11 cellular contexts compared by ENCODE assay signal in the genomic region with DNA sequence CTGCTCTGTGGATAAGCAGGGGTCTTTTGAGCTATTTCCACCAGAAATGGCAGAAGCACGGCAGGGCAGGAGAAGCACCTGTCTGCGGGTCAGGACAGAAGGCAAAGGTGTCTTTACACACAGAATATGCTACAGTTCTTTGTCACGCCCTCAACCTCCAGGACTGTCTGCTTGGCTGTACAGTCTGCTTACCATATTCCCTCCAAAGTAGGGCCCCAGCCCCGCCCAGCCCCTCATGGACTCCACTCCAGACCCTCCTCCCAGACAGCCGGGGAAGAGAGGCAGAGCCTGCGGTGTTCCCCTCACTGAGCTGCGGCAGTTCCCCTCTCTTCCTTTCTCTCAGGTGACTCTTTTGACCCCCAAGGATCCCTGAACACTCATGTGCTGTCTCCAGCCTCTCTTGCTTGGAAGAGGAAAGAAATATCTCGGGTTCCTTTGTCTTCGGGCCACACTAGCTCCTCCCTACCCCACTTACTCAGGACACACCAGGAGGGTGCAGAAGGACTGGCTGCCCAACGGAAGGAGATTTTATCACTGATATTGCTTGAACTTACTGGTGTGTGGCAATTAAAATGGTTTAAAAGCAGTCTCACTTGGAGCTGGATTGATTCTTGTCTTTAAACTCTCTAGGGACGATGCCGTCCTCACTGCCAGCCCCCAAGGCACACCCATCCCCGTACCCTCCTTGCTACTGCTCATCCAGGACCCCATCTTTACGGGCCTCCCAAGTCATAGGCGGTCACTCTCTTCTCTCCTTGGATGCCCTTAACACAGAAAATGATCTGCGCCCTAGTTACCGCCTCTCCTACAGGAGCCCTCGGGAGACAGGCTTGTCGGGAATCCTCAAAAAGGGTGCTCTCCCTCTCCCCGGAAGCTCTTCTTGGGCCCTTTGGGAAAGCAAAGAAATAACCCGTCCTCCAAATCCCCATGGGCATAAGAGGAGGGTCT.
DNase-seq lines count a peak whose midpoint lies in the region; ATAC-seq and TF ChIP-seq lines count a peak whose summit lies in the region.
"Had no signal": no experiment of that assay in that cellular context is flagged by ENCODE, and none has a peak within 500 bp of the region (broad histone marks: within the 10 kb centered on the region; RNA-seq: fewer than 3 reads in every experiment).

No MANE protein-coding gene starts in this region.

- H3K4me3 ChIP-seq in mucosa of descending colon (no peak overlapping the region), transverse colon (no peak overlapping the region)

- H3K27me3 ChIP-seq in transverse colon: no peaks in the 10 kb centered on the region
- H3K27me3 ChIP-seq: brain microvascular endothelial cell had no signal

- no peaks in the 10 kb centered on the region for H3K9me3 Mint-ChIP-seq in activated naive CD4-positive, alpha-beta T cell treated with anti-CD3 and anti-CD28 coated beads, Interleukin-2, amount 10 ng/mL, durations not matched to agents 7 days and 5 days
- no peaks in the 10 kb centered on the region for H3K9me3 Mint-ChIP-seq in activated naive CD4-positive, alpha-beta T cell treated with anti-CD3 and anti-CD28 coated beads, Interleukin-2, amount 50 U/mL, for 72 hours
- H3K9me3 Mint-ChIP-seq in activated naive CD8-positive, alpha-beta T cell treated with anti-CD3 and anti-CD28 coated beads for 36 hours: no peaks in the 10 kb centered on the region
- H3K9me3 Mint-ChIP-seq: HFFc6 had no signal

- H3K27me3 Mint-ChIP-seq in activated naive CD4-positive, alpha-beta T cell treated with anti-CD3 and anti-CD28 coated beads, Interleukin-2, amount 10 ng/mL, durations not matched to agents 7 days and 5 days: no peaks in the 10 kb centered on the region
- no peaks in the 10 kb centered on the region for H3K27me3 Mint-ChIP-seq in activated naive CD8-positive, alpha-beta T cell treated with anti-CD3 and anti-CD28 coated beads for 36 hours

- no peak for DNase-seq in activated naive CD4-positive, alpha-beta T cell treated with anti-CD3 and anti-CD28 coated beads, Interleukin-2, amount 10 ng/mL, durations not matched to agents 7 days and 5 days
- no peak for DNase-seq in activated naive CD4-positive, alpha-beta T cell treated with anti-CD3 and anti-CD28 coated beads, Interleukin-2, amount 50 U/mL, for 72 hours (ENCODE audit: low spot score in 2 of 2)
- no peak for DNase-seq in activated naive CD8-positive, alpha-beta T cell treated with anti-CD3 and anti-CD28 coated beads for 36 hours
- DNase-seq in mucosa of descending colon: peak in 1 of 3 donors; percentile 64
- no peak for DNase-seq in transverse colon
- no peak for DNase-seq in stimulated activated CD4-positive, alpha-beta T cell treated with anti-CD3 and anti-CD28 coated beads, Interleukin-1b, Interleukin-23, amount 100 ng/mL, for 48 hours
- DNase-seq in GM13977 (ENCODE audit: low spot score): no peak
- DNase-seq: brain microvascular endothelial cell, HFFc6, occipital lobe had no signal

- H3K9me3 ChIP-seq in mucosa of descending colon (no peaks in the 10 kb centered on the region), transverse colon (no peaks in the 10 kb centered on the region)

- CTCF ChIA-PET in activated naive CD4-positive, alpha-beta T cell treated with anti-CD3 and anti-CD28 coated beads, Interleukin-2, amount 10 ng/mL, durations not matched to agents 7 days and 5 days (lab: Charles Lee): interaction anchor here (1.5 kb wide), 1 partner anchor 53 kb away, joined by 4 read pairs; no protein-coding TSS in a partner anchor

- intact Hi-C loops in mucosa of descending colon (cut with DNase I, micrococcal nuclease): no loop called here
- intact Hi-C loops in transverse colon (cut with DNase I; ENCODE audit: low total_unique reads): no loop called here

- TF ChIP-seq CTCF in mucosa of descending colon (IDR thresholded peaks at IDR 0.05) (no peak), transverse colon (IDR thresholded peaks at IDR 0.05) (no peak), GM13977 (IDR thresholded peaks at IDR 0.05; ENCODE audit: extremely low read depth, insufficient read depth, missing control alignments) (no peak)

- peaks cover 74% of the 10 kb centered on the region for H3K4me1 Mint-ChIP-seq in activated naive CD4-positive, alpha-beta T cell treated with anti-CD3 and anti-CD28 coated beads, Interleukin-2, amount 10 ng/mL, durations not matched to agents 7 days and 5 days
- peaks cover 86% of the 10 kb centered on the region for H3K4me1 Mint-ChIP-seq in activated naive CD8-positive, alpha-beta T cell treated with anti-CD3 and anti-CD28 coated beads for 36 hours

- H3K36me3 ChIP-seq in mucosa of descending colon (ENCODE audit: low read depth): no peaks in the 10 kb centered on the region
- H3K36me3 ChIP-seq in transverse colon: no peaks in the 10 kb centered on the region
- H3K36me3 ChIP-seq: brain microvascular endothelial cell had no signal

- H3K27ac ChIP-seq in transverse colon: peak overlapping the region; percentile 88 to 94 (median 90)
- H3K27ac ChIP-seq: brain microvascular endothelial cell had no signal

- in situ Hi-C loops in transverse colon (cut with MboI; ENCODE audit: low pct_ligation_motif_present in 1 of 4, low pct_unique_long_range_greater_than_20kb in 1 of 4, low sequenced_read_pairs in 3 of 4): no loop called here
- in situ Hi-C loops in GM13977 (cut with MboI; ENCODE audit: low pct_unique_long_range_greater_than_20kb, low sequenced_read_pairs, unreplicated experiment): no loop called here

- TF ChIP-seq POLR2A in transverse colon (IDR thresholded peaks at IDR 0.05): no peak

- H3K4me1 ChIP-seq in mucosa of descending colon (ENCODE audit: low read depth) (peaks cover 92% of the 10 kb centered on the region), transverse colon (peaks cover 57 to 96% (median 92%) of the 10 kb centered on the region in 4 donors)

- peak overlapping the region; percentile 68 for H3K27ac Mint-ChIP-seq in activated naive CD4-positive, alpha-beta T cell treated with anti-CD3 and anti-CD28 coated beads, Interleukin-2, amount 10 ng/mL, durations not matched to agents 7 days and 5 days
- no peak overlapping the region for H3K27ac Mint-ChIP-seq in activated naive CD4-positive, alpha-beta T cell treated with anti-CD3 and anti-CD28 coated beads, Interleukin-2, amount 50 U/mL, for 72 hours
- peak overlapping the region; percentile 14 for H3K27ac Mint-ChIP-seq in activated naive CD8-positive, alpha-beta T cell treated with anti-CD3 and anti-CD28 coated beads for 36 hours
- H3K27ac Mint-ChIP-seq: HFFc6 had no signal

- no peak for ATAC-seq in activated naive CD4-positive, alpha-beta T cell treated with anti-CD3 and anti-CD28 coated beads, Interleukin-2, amount 50 U/mL, for 72 hours
- peak; percentile 2 for ATAC-seq in mucosa of descending colon
- ATAC-seq in GM19463 (IDR thresholded peaks at IDR 0.05; ENCODE audit: unreplicated experiment): no peak

- TF ChIP-seq EP300 in transverse colon (IDR thresholded peaks at IDR 0.05; ENCODE audit: low read depth): no peak

- H3K4me3 Mint-ChIP-seq in activated naive CD4-positive, alpha-beta T cell treated with anti-CD3 and anti-CD28 coated beads, Interleukin-2, amount 10 ng/mL, durations not matched to agents 7 days and 5 days: no peak overlapping the region
- H3K4me3 Mint-ChIP-seq in activated naive CD8-positive, alpha-beta T cell treated with anti-CD3 and anti-CD28 coated beads for 36 hours: no peak overlapping the region
- H3K4me3 Mint-ChIP-seq: HFFc6 had no signal

- WGBS in transverse colon (ENCODE audit: low coverage in 1 of 2), 2 donors: 47 to 53% methylated on average over 4 to 21 of the region's 21 CpGs

- H3K36me3 Mint-ChIP-seq in activated naive CD4-positive, alpha-beta T cell treated with anti-CD3 and anti-CD28 coated beads, Interleukin-2, amount 10 ng/mL, durations not matched to agents 7 days and 5 days: no peaks in the 10 kb centered on the region
- H3K36me3 Mint-ChIP-seq in activated naive CD4-positive, alpha-beta T cell treated with anti-CD3 and anti-CD28 coated beads, Interleukin-2, amount 50 U/mL, for 72 hours: peaks cover 0 to 8% of the 10 kb centered on the region in 2 donors
- H3K36me3 Mint-ChIP-seq in activated naive CD8-positive, alpha-beta T cell treated with anti-CD3 and anti-CD28 coated beads for 36 hours: peaks cover 3% of the 10 kb centered on the region

Comparison
In these comparisons a context has a peak if more than half of its experiments do, and no peak if none do; other contexts are left out.
1. H3K27ac Mint-ChIP-seq: peak in activated naive CD4-positive, alpha-beta T cell treated with anti-CD3 and anti-CD28 coated beads, Interleukin-2, amount 10 ng/mL, durations not matched to agents 7 days and 5 days (single experiment) and activated naive CD8-positive, alpha-beta T cell treated with anti-CD3 and anti-CD28 coated beads for 36 hours (single experiment); none in activated naive CD4-positive, alpha-beta T cell treated with anti-CD3 and anti-CD28 coated beads, Interleukin-2, amount 50 U/mL, for 72 hours (0 of 2).